In genomic region chr5:175897285-175897684, GRCh38 we compare ENCODE assay signal across 22 cellular contexts. TPM values are rescaled to one million over a fixed set of nuclear protein-coding genes. Genes with fewer than 3 reads are reported as not detected.
A peak's percentile ranks its signal among the peaks of the same experiment; 100 is the strongest.
DNase-seq lines count a peak whose midpoint lies in the region; ATAC-seq and TF ChIP-seq lines count a peak whose summit lies in the region.
"Had no signal": no experiment of that assay in that cellular context is flagged by ENCODE, and none has a peak within 500 bp of the region (broad histone marks: within the 10 kb centered on the region; RNA-seq: fewer than 3 reads in every experiment).

No MANE protein-coding gene starts in this region.

- H3K4me1 ChIP-seq in foreskin keratinocyte = no peaks in the 10 kb centered on the region
- H3K4me1 ChIP-seq: SJSA1 had no signal

- peaks cover 0 to 7% of the 10 kb centered on the region in 2 donors for H3K27me3 Mint-ChIP-seq in natural killer cell treated with Interleukin-12 subunit alpha and Interleukin-12 subunit beta and Interleukin-15 and Interleukin-18, amount 100 ng/mL, for 72 hours
- peaks cover 0 to 12% of the 10 kb centered on the region in 2 donors for H3K27me3 Mint-ChIP-seq in natural killer cell (ENCODE audit: low read depth in 2 of 2)
- no peaks in the 10 kb centered on the region for H3K27me3 Mint-ChIP-seq in T-helper 17 cell

- H3K36me3 Mint-ChIP-seq in natural killer cell treated with Interleukin-12 subunit alpha and Interleukin-12 subunit beta and Interleukin-15 and Interleukin-18, amount 100 ng/mL, for 72 hours = no peaks in the 10 kb centered on the region
- H3K36me3 Mint-ChIP-seq in natural killer cell (no peaks in the 10 kb centered on the region), T-helper 17 cell (ENCODE audit: low read depth) (no peaks in the 10 kb centered on the region)

- H3K27ac Mint-ChIP-seq in natural killer cell treated with Interleukin-12 subunit alpha and Interleukin-12 subunit beta and Interleukin-15 and Interleukin-18, amount 100 ng/mL, for 72 hours = no peak overlapping the region
- H3K27ac Mint-ChIP-seq in natural killer cell (peak overlapping the region in 1 of 2 donors; percentile 35), T-helper 17 cell (peak overlapping the region; percentile 83)
- H3K27ac Mint-ChIP-seq: CD8-positive, alpha-beta T cell had no signal

- no peak for ATAC-seq in natural killer cell treated with Interleukin-12 subunit alpha and Interleukin-12 subunit beta and Interleukin-15 and Interleukin-18, amount 100 ng/mL, for 72 hours
- ATAC-seq in natural killer cell (no peak), T-helper 17 cell (no peak), foreskin keratinocyte (peak; percentile 10), GM21717 (IDR thresholded peaks at IDR 0.05; ENCODE audit: unreplicated experiment) (no peak), HG03159 (IDR thresholded peaks at IDR 0.05; ENCODE audit: unreplicated experiment) (no peak)
- ATAC-seq: CD8-positive, alpha-beta T cell; HepG2 had no signal

- H3K4me1 Mint-ChIP-seq in natural killer cell treated with Interleukin-12 subunit alpha and Interleukin-12 subunit beta and Interleukin-15 and Interleukin-18, amount 100 ng/mL, for 72 hours (ENCODE audit: low read depth in 2 of 2) = peaks cover 16 to 21% of the 10 kb centered on the region in 2 donors
- peaks cover 7 to 29% of the 10 kb centered on the region in 2 donors for H3K4me1 Mint-ChIP-seq in natural killer cell
- H3K4me1 Mint-ChIP-seq in T-helper 17 cell = peaks cover 26% of the 10 kb centered on the region

- no peak for TF ChIP-seq CTCF in natural killer cell (IDR thresholded peaks at IDR 0.05)
- TF ChIP-seq CTCF in foreskin keratinocyte (conservative IDR thresholded peaks at IDR 0.05) = no peak

- H3K27me3 ChIP-seq in foreskin keratinocyte = no peaks in the 10 kb centered on the region
- H3K27me3 ChIP-seq: BLaER1 had no signal

- intact Hi-C loops in natural killer cell (cut with micrococcal nuclease) = no loop called here

- no peak overlapping the region for H3K4me3 Mint-ChIP-seq in natural killer cell treated with Interleukin-12 subunit alpha and Interleukin-12 subunit beta and Interleukin-15 and Interleukin-18, amount 100 ng/mL, for 72 hours
- H3K4me3 Mint-ChIP-seq in natural killer cell = no peak overlapping the region
- no peak overlapping the region for H3K4me3 Mint-ChIP-seq in T-helper 17 cell
- H3K4me3 Mint-ChIP-seq: CD8-positive, alpha-beta T cell had no signal

- no peak overlapping the region for H3K27ac ChIP-seq in foreskin keratinocyte
- H3K27ac ChIP-seq: BLaER1, HL-60, SJSA1 had no signal

- H3K9me3 ChIP-seq in T-helper 17 cell (ENCODE audit: control insufficient read depth, low read length, poor library complexity, severe bottlenecking) = no peaks in the 10 kb centered on the region
- H3K9me3 ChIP-seq: SJSA1 had no signal

- peak; percentile 26 for DNase-seq in natural killer cell treated with Interleukin-12 subunit alpha and Interleukin-12 subunit beta and Interleukin-15 and Interleukin-18, amount 100 ng/mL, for 72 hours (ENCODE audit: low spot score)
- DNase-seq in natural killer cell = no peak
- no peak for DNase-seq in T-helper 17 cell
- peak in 1 of 2 donors; percentile 26 for DNase-seq in foreskin keratinocyte
- DNase-seq in T-helper 1 cell = no peak
- DNase-seq: CD8-positive, alpha-beta T cell; KBM-7; MM.1S; NCI-H1105; NCI-H146; NCI-H2029 treated with DMSO at 0.1 percent for 48 hours; NCI-H2171; NCI-H526 had no signal

- H3K9me3 Mint-ChIP-seq in natural killer cell treated with Interleukin-12 subunit alpha and Interleukin-12 subunit beta and Interleukin-15 and Interleukin-18, amount 100 ng/mL, for 72 hours = no peaks in the 10 kb centered on the region
- H3K9me3 Mint-ChIP-seq in natural killer cell = no peaks in the 10 kb centered on the region
- H3K9me3 Mint-ChIP-seq: CD8-positive, alpha-beta T cell had no signal

RNA-seq across cellular contexts. Expression of gene CPLX2, which starts 25.9 kb away (rescaled TPM):
- not detected for total RNA-seq in natural killer cell treated with Interleukin-12 subunit alpha and Interleukin-12 subunit beta and Interleukin-15 and Interleukin-18, amount 100 ng/mL, for 72 hours
- total RNA-seq in natural killer cell (not detected), T-helper 17 cell (not detected), foreskin keratinocyte (not detected in 2 replicates)
- not detected in 2 replicates for polyA plus RNA-seq in foreskin keratinocyte
- total RNA-seq: CD8-positive, alpha-beta T cell; HT-29; OCI-LY7; SJSA1; T-helper 1 cell treated with Interleukin-12 subunit alpha and Interleukin-12 subunit beta and Interleukin-4 antibody, amounts not matched to agents 30 ng/mL and 1 ng/mL, for 36 hours had no signal
